ENCODE assay signal across 9 cellular contexts in the genomic region with DNA sequence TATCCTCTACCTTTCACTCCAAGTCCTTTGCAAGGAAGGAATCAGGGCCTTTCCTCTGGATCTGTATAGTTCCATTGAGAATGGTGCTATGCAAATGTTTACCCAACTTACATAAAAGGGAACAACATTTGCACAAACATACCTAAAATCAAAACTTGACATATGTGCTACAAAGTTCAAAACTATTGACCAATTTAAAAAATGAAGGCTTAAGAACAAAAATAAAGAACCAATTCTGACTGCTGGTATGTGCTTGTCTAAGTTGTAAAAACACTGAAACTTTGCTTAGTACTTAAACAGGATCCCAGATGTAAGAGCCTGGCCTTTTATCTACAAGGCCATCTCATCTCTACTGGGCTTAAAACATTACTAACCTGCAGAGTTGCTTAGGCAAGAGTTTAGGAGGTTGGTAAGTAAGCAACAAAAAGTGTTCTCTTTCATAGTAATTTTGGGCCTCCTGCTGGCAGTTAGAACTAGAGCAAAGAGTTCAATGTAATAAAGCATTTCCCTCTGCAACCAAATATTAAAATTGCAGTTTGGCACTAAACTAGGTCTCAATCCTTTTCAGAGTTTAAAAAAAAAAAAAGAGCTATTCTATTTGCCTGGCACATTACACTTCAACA. TPM values are rescaled to one million over a fixed set of nuclear protein-coding genes. Genes with fewer than 3 reads are reported as not detected.
DNase-seq lines count a peak whose midpoint lies in the region; ATAC-seq and TF ChIP-seq lines count a peak whose summit lies in the region.
"Had no signal": no experiment of that assay in that cellular context is flagged by ENCODE, and none has a peak within 500 bp of the region (broad histone marks: within the 10 kb centered on the region; RNA-seq: fewer than 3 reads in every experiment).

No MANE protein-coding gene starts in this region.

- no peaks in the 10 kb centered on the region for H3K27me3 ChIP-seq in OCI-LY3 (ENCODE audit: low read depth, low read length)

- H3K27ac ChIP-seq in OCI-LY3 (ENCODE audit: low read length): peak overlapping the region; percentile 77

- H3K4me3 ChIP-seq in AG09309 (ENCODE audit: control insufficient read depth, low read depth, low read length) (no peak overlapping the region), OCI-LY3 (ENCODE audit: low read length) (peak overlapping the region; percentile 87)

- H3K9me3 ChIP-seq in OCI-LY3 (ENCODE audit: insufficient read depth, low read length): no peaks in the 10 kb centered on the region

- H3K4me1 Mint-ChIP-seq in effector memory CD8-positive, alpha-beta T cell (ENCODE audit: low read depth in 2 of 2): peaks cover 10 to 16% of the 10 kb centered on the region in 2 donors
- peaks cover 14% of the 10 kb centered on the region for H3K4me1 Mint-ChIP-seq in progenitor cell of endocrine pancreas (ENCODE audit: low read depth)

- DNase-seq in AG09309 (ENCODE audit: low read depth) (peak; percentile 57), progenitor cell of endocrine pancreas (ENCODE audit: low spot score, unreplicated experiment) (no peak), SHP77 (lab: John Stamatoyannopoulos, UW) (no peak), NCI-H1930 (lab: John Stamatoyannopoulos, UW) (no peak)
- DNase-seq in effector memory CD8-positive, alpha-beta T cell: no peak
- DNase-seq: left cardiac atrium had no signal

- peak overlapping the region; percentile 80 to 81 for H3K4me3 Mint-ChIP-seq in effector memory CD8-positive, alpha-beta T cell
- H3K4me3 Mint-ChIP-seq in progenitor cell of endocrine pancreas (ENCODE audit: low read depth): peak overlapping the region; percentile 73

- peak overlapping the region; percentile 85 to 89 for H3K27ac Mint-ChIP-seq in effector memory CD8-positive, alpha-beta T cell
- H3K27ac Mint-ChIP-seq in progenitor cell of endocrine pancreas: peak overlapping the region; percentile 90

- peak; percentile 23 for ATAC-seq in effector memory CD8-positive, alpha-beta T cell (replicated peaks)
- no peak for ATAC-seq in GM21576 (IDR thresholded peaks at IDR 0.05; ENCODE audit: unreplicated experiment)

- peaks cover 75% of the 10 kb centered on the region for H3K79me2 ChIP-seq in OCI-LY3 (ENCODE audit: low read length)

- H3K27me3 Mint-ChIP-seq in effector memory CD8-positive, alpha-beta T cell: no peaks in the 10 kb centered on the region
- peaks cover 7% of the 10 kb centered on the region for H3K27me3 Mint-ChIP-seq in progenitor cell of endocrine pancreas

- peaks cover 4% of the 10 kb centered on the region for H3K36me3 Mint-ChIP-seq in effector memory CD8-positive, alpha-beta T cell (ENCODE audit: insufficient read depth)
- H3K36me3 Mint-ChIP-seq in progenitor cell of endocrine pancreas (ENCODE audit: insufficient read depth): no peaks in the 10 kb centered on the region

- peak; percentile 48 for TF ChIP-seq CTCF in AG09309 (IDR thresholded peaks at IDR 0.05; ENCODE audit: control insufficient read depth, insufficient read depth, low read depth, low read length, missing control alignments)
- peak; percentile 17; the same call in 1 of the 2 replicates for TF ChIP-seq CTCF in GM12874 (IDR thresholded peaks at IDR 0.05; ENCODE audit: insufficient read depth, low read depth, low read length)
- peak; percentile 21; the same call in 1 of the 2 replicates for TF ChIP-seq CTCF in OCI-LY3 (IDR thresholded peaks at IDR 0.05; ENCODE audit: low read depth, low read length)
- peak; percentile 22 for TF ChIP-seq CTCF in progenitor cell of endocrine pancreas (IDR thresholded peaks at IDR 0.05; ENCODE audit: unreplicated experiment)

- no peak overlapping the region for H2AFZ ChIP-seq in OCI-LY3 (ENCODE audit: low read depth, low read length)

- H3K4me2 ChIP-seq in OCI-LY3 (ENCODE audit: low read length): peak overlapping the region; percentile 94

- H3K9me3 Mint-ChIP-seq in effector memory CD8-positive, alpha-beta T cell: no peaks in the 10 kb centered on the region
- H3K9me3 Mint-ChIP-seq in progenitor cell of endocrine pancreas (ENCODE audit: low read depth): no peaks in the 10 kb centered on the region

- peaks cover 35% of the 10 kb centered on the region for H4K20me1 ChIP-seq in OCI-LY3 (ENCODE audit: insufficient read depth, low read length)

- H3K4me1 ChIP-seq in OCI-LY3 (ENCODE audit: low read length): peaks cover 38% of the 10 kb centered on the region

- H3K36me3 ChIP-seq in OCI-LY3 (replicated peaks; ENCODE audit: low read depth, low read length): no peaks in the 10 kb centered on the region

- H3K9ac ChIP-seq in OCI-LY3 (ENCODE audit: low read length): peak overlapping the region; percentile 75

RNA-seq across cellular contexts. Expression of gene SCMH1, which starts 2.0 kb away (rescaled TPM):
- total RNA-seq in progenitor cell of endocrine pancreas: 55.4 and 57.6 TPM in 2 replicates
